ENCODE assay signal across 15 cellular contexts in the genomic region with DNA sequence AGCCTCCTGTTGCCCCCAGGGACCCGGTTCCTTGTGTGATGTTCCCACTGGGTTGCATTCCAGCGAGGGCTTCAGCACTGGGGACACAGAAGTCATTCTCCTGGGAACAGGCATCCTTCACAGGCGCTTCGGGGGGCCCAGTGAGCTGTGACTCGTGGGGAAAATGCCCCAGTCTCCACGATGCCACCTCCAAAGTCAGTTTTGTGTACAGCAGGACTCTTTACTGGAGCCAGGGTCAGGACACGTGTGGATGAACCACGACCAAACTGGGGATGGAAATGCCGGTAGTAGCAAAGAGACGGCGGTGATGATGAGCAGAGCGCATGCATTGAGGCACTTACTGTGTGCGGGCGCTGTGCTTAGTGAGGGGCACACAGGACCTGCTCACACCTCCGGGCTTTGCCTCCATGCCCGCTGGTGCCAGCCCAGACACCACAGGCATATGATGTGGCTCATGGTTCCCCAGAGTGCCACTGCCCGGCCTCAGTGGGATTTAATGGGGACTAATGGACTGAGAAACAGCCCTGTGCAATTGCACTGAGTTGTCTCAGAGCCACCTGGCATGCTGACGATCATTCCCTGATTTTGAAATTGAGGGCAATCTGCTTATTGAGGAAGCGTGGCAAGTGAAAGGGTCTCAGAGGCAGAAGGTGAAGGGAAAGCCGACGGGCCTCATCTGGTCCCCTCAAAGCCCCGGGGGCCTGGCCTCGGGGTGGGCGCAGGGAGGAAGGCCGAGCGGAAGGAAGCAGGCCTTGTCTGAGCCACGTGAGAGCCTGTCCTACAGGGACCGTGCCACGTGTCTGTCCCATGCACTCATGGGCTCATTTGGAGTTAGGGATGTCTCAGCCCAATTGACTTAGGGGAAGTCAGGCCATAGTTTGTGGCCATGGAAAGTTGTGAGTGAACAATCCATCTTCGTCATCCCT.
"Had no signal": no experiment of that assay in that cellular context is flagged by ENCODE, and none has a peak within 500 bp of the region (broad histone marks: within the 10 kb centered on the region; RNA-seq: fewer than 3 reads in every experiment).

No MANE protein-coding gene starts in this region.

- H3K27ac ChIP-seq: tibial artery, vagina had no signal

- H3K4me1 ChIP-seq: vagina had no signal

- H3K27ac Mint-ChIP-seq: activated CD4-positive, alpha-beta T cell treated with anti-CD3 and anti-CD28 coated beads, Interleukin-2, amount 10 ng/mL, durations not matched to agents 24 days and 14 days; activated naive CD8-positive, alpha-beta T cell treated with anti-CD3 and anti-CD28 coated beads, Interleukin-2, amount 10 ng/mL, durations not matched to agents 7 days and 5 days; activated T-cell treated with anti-CD3 and anti-CD28 coated beads, Interleukin-2, amount 50 U/mL, for 24 hours; natural killer cell treated with Interleukin-12 subunit alpha and Interleukin-12 subunit beta and Interleukin-15 and Interleukin-18, amount 100 ng/mL, for 72 hours had no signal

- DNase-seq: activated CD4-positive, alpha-beta T cell treated with anti-CD3 and anti-CD28 coated beads, Interleukin-2, amount 10 ng/mL, durations not matched to agents 24 days and 14 days; activated gamma-delta T cell; activated naive CD8-positive, alpha-beta T cell treated with anti-CD3 and anti-CD28 coated beads, Interleukin-2, amount 10 ng/mL, durations not matched to agents 7 days and 5 days; anterior cingulate cortex; hippocampal formation; stimulated activated CD4-positive, alpha-beta T cell treated with anti-CD3 and anti-CD28 coated beads, Interleukin-15, amount 100 ng/mL, for 24 hours; stimulated activated CD4-positive, alpha-beta T cell treated with anti-CD3 and anti-CD28 coated beads, Interleukin-4, amount 100 ng/mL, for 24 hours; SW 1271; T1000 had no signal

- H3K4me3 ChIP-seq: lung, tibial artery, vagina had no signal

- H3K36me3 ChIP-seq: tibial artery, vagina had no signal

- H3K9me3 ChIP-seq: tibial artery, vagina had no signal

- H3K4me3 Mint-ChIP-seq: activated CD4-positive, alpha-beta T cell treated with anti-CD3 and anti-CD28 coated beads, Interleukin-2, amount 10 ng/mL, durations not matched to agents 24 days and 14 days; activated naive CD8-positive, alpha-beta T cell treated with anti-CD3 and anti-CD28 coated beads, Interleukin-2, amount 10 ng/mL, durations not matched to agents 7 days and 5 days; activated T-cell treated with anti-CD3 and anti-CD28 coated beads, Interleukin-2, amount 50 U/mL, for 24 hours; natural killer cell treated with Interleukin-12 subunit alpha and Interleukin-12 subunit beta and Interleukin-15 and Interleukin-18, amount 100 ng/mL, for 72 hours had no signal

- H3K9me3 Mint-ChIP-seq: activated CD4-positive, alpha-beta T cell treated with anti-CD3 and anti-CD28 coated beads, Interleukin-2, amount 10 ng/mL, durations not matched to agents 24 days and 14 days; activated naive CD8-positive, alpha-beta T cell treated with anti-CD3 and anti-CD28 coated beads, Interleukin-2, amount 10 ng/mL, durations not matched to agents 7 days and 5 days; activated T-cell treated with anti-CD3 and anti-CD28 coated beads, Interleukin-2, amount 50 U/mL, for 24 hours; natural killer cell treated with Interleukin-12 subunit alpha and Interleukin-12 subunit beta and Interleukin-15 and Interleukin-18, amount 100 ng/mL, for 72 hours had no signal

- ATAC-seq: esophagus mucosa had no signal

- H3K36me3 Mint-ChIP-seq: natural killer cell treated with Interleukin-12 subunit alpha and Interleukin-12 subunit beta and Interleukin-15 and Interleukin-18, amount 100 ng/mL, for 72 hours had no signal

- H3K27me3 ChIP-seq: tibial artery, vagina had no signal

- H3K27me3 Mint-ChIP-seq: activated CD4-positive, alpha-beta T cell treated with anti-CD3 and anti-CD28 coated beads, Interleukin-2, amount 10 ng/mL, durations not matched to agents 24 days and 14 days; activated naive CD8-positive, alpha-beta T cell treated with anti-CD3 and anti-CD28 coated beads, Interleukin-2, amount 10 ng/mL, durations not matched to agents 7 days and 5 days; activated T-cell treated with anti-CD3 and anti-CD28 coated beads, Interleukin-2, amount 50 U/mL, for 24 hours; natural killer cell treated with Interleukin-12 subunit alpha and Interleukin-12 subunit beta and Interleukin-15 and Interleukin-18, amount 100 ng/mL, for 72 hours had no signal
